Comparison of ENCODE assay signal across 1 cellular context in the genomic region with DNA sequence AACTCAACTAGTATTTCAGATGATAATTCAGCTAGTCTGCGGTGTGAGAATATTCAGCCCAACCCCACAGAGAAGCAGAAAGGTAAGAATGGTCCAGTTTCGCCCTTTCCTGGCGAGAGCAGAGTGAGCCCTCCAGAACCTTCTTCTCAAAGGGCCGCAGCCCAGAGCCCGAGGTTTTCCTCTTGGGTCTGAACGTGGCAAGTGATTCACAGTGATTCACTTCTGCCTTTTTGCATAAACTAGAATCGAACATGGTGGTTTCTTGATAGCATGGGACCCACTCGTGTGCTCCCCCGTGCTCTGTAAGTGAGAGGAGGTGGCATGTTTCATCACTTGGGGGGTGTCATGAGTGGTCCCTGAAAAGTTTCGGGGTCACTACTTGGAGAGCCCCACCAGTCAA.
TF ChIP-seq lines count a peak whose summit lies in the region.

No MANE protein-coding gene starts in this region.

TF ChIP-seq in IMR-90, 13 proteins besides CTCF, POLR2A, EP300 and RAD21 (continued from another document):
- TF ChIP-seq RCOR1 (IDR thresholded peaks at IDR 0.05; ENCODE audit: insufficient replicate concordance, low read length) (no peak), SMC3 (IDR thresholded peaks at IDR 0.05; ENCODE audit: low read depth, low read length) (no peak)
TF ChIP-seq in IMR-90: peak in this region for 0.
